8 cellular contexts compared by ENCODE assay signal in genomic region chr16:4273858-4274291, GRCh38. TPM values are rescaled to one million over a fixed set of nuclear protein-coding genes. Genes with fewer than 3 reads are reported as not detected.
DNase-seq lines count a peak whose midpoint lies in the region; ATAC-seq and TF ChIP-seq lines count a peak whose summit lies in the region.

No MANE protein-coding gene starts in this region.

- DNase-seq in OCI-LY7 (ENCODE audit: low spot score) (peak; percentile 75), heart right ventricle (peak; percentile 70 to 71), retina (peak; percentile 81)

- 2 to 3% methylated on average over 24 of the region's 24 CpGs for WGBS in heart right ventricle, 2 donors

- no peaks in the 10 kb centered on the region for H3K27me3 Mint-ChIP-seq in activated naive CD4-positive, alpha-beta T cell treated with anti-CD3 and anti-CD28 coated beads, Interleukin-2, amount 50 U/mL, for 24 hours

- peak overlapping the region; percentile 89 for H3K4me3 Mint-ChIP-seq in activated naive CD4-positive, alpha-beta T cell treated with anti-CD3 and anti-CD28 coated beads, Interleukin-2, amount 50 U/mL, for 24 hours

- POLR2A ChIA-PET in OCI-LY7 (lab: Charles Lee), result interaction anchor here (1.2 kb wide), 1 partner anchor 10 kb away, joined by 3 read pairs; no protein-coding TSS in a partner anchor

- BruUV-seq in OCI-LY7 (replicated peaks; lab: Mats Ljungman, UMichigan), result no TSS peak

- H3K9ac ChIP-seq in BLaER1, result peak overlapping the region; percentile 90

- peaks cover 7% of the 10 kb centered on the region for H3K4me1 Mint-ChIP-seq in activated naive CD4-positive, alpha-beta T cell treated with anti-CD3 and anti-CD28 coated beads, Interleukin-2, amount 50 U/mL, for 24 hours

- peaks cover 27% of the 10 kb centered on the region for H3K79me2 ChIP-seq in OCI-LY7 (ENCODE audit: insufficient read depth, low read depth, low read length)

- H2AFZ ChIP-seq in OCI-LY7 (ENCODE audit: low read length), result peak overlapping the region; percentile 60; the same call in 1 of the 2 replicates

- peak overlapping the region; percentile 83 for H3K27ac Mint-ChIP-seq in activated naive CD4-positive, alpha-beta T cell treated with anti-CD3 and anti-CD28 coated beads, Interleukin-2, amount 50 U/mL, for 24 hours

- no peaks in the 10 kb centered on the region for H3K9me3 Mint-ChIP-seq in activated naive CD4-positive, alpha-beta T cell treated with anti-CD3 and anti-CD28 coated beads, Interleukin-2, amount 50 U/mL, for 24 hours

- H3K9me3 ChIP-seq in BLaER1 (no peaks in the 10 kb centered on the region), OCI-LY7 (ENCODE audit: low read length) (no peaks in the 10 kb centered on the region), heart right ventricle (no peaks in the 10 kb centered on the region)

- CTCF ChIA-PET in OCI-LY7 (lab: Charles Lee; ENCODE audit: unreplicated experiment), result interaction anchor here (0.6 kb wide), 1 partner anchor 265 kb away, joined by 3 read pairs; no protein-coding TSS in a partner anchor

- H3K27ac ChIP-seq in BLaER1 (peak overlapping the region; percentile 92), OCI-LY7 (ENCODE audit: low read depth, low read length, poor library complexity, severe bottlenecking) (peak overlapping the region; percentile 89), heart right ventricle (peak overlapping the region; percentile 81 to 97 (median 91))

- H3K9me2 ChIP-seq in OCI-LY7 (ENCODE audit: insufficient read depth, low read length), result no peaks in the 10 kb centered on the region

- TF ChIP-seq CTCF in OCI-LY7 (conservative IDR thresholded peaks at IDR 0.05; ENCODE audit: low read length) (peak; percentile 63), heart right ventricle (IDR thresholded peaks at IDR 0.05) (peak in 8 of 9 donors; percentile 15 to 69 (median 42))

- H3K4me2 ChIP-seq in BLaER1 (peak overlapping the region; percentile 98), OCI-LY7 (ENCODE audit: low read length) (peak overlapping the region; percentile 92)

- H3K4me1 ChIP-seq in BLaER1 (peaks cover 40% of the 10 kb centered on the region), OCI-LY7 (ENCODE audit: insufficient read depth, low read length, poor library complexity, severe bottlenecking) (peaks cover 24% of the 10 kb centered on the region), heart right ventricle (peaks cover 0 to 29% (median 17%) of the 10 kb centered on the region in 9 donors)

- intact Hi-C loops in OCI-LY7 (cut with micrococcal nuclease; ENCODE audit: unreplicated experiment) (loop anchor here (2.0 kb wide), 1 partner anchor 33 kb away; no protein-coding TSS in a partner anchor), heart right ventricle (cut with DNase I) (loop anchor here in 4 of 10 donors (5.0 kb wide), 2 partner anchors 48 to 53 kb away; no protein-coding TSS in a partner anchor)

- H3K27me3 ChIP-seq in BLaER1 (no peaks in the 10 kb centered on the region), heart right ventricle (no peaks in the 10 kb centered on the region)

- H3K4me3 ChIP-seq in BLaER1 (peak overlapping the region; percentile 92), OCI-LY7 (ENCODE audit: low read depth, low read length, poor library complexity, severe bottlenecking) (peak overlapping the region; percentile 83), heart right ventricle (peak overlapping the region; percentile 66 to 96 (median 86))

- no peaks in the 10 kb centered on the region for H3K36me3 Mint-ChIP-seq in activated naive CD4-positive, alpha-beta T cell treated with anti-CD3 and anti-CD28 coated beads, Interleukin-2, amount 50 U/mL, for 24 hours

- ATAC-seq in GM21737 (IDR thresholded peaks at IDR 0.05; ENCODE audit: unreplicated experiment) (peak; percentile 25), heart right ventricle (peak; percentile 34 to 60 (median 48)), GM21576 (IDR thresholded peaks at IDR 0.05; ENCODE audit: unreplicated experiment) (no peak), GM18502 (IDR thresholded peaks at IDR 0.05; ENCODE audit: poor library complexity, unreplicated experiment) (no peak)

- H3K36me3 ChIP-seq in BLaER1 (peaks cover 13% of the 10 kb centered on the region), OCI-LY7 (ENCODE audit: insufficient read depth, low read length) (peaks cover 16% of the 10 kb centered on the region; the same call in 1 of the 2 replicates), heart right ventricle (no peaks in the 10 kb centered on the region)

- peaks cover 12% of the 10 kb centered on the region; the same call in 1 of the 2 replicates for H4K20me1 ChIP-seq in BLaER1
- no peaks in the 10 kb centered on the region for H4K20me1 ChIP-seq in OCI-LY7 (ENCODE audit: insufficient read depth, low read length)

RNA-seq across cellular contexts. Expression of gene TFAP4, which starts 1.1 kb away (rescaled TPM):
- total RNA-seq in OCI-LY7 (2014; rRNA removed; shearing (Covaris generic)), result 30.8 and 41.2 TPM in 2 replicates
- total RNA-seq in OCI-LY7 (2022) (41.9 and 43.2 TPM in 2 replicates), heart right ventricle (1 to 10 TPM; 1.8 to 6.6 (median 3.1) TPM)
- 1 to 10 TPM; 2.0 to 4.6 TPM for polyA plus RNA-seq in heart right ventricle

RNA-seq across cellular contexts. Expression of gene SRL, which starts 32.0 kb away (rescaled TPM):
- not detected in 2 replicates for total RNA-seq in OCI-LY7 (2014; rRNA removed; shearing (Covaris generic))
- not detected in 2 replicates for total RNA-seq in OCI-LY7 (2022)
- total RNA-seq in heart right ventricle, result 100 to 1,000 TPM; 443 to 587 (median 486) TPM
- 100 to 1,000 TPM; 161 to 224 TPM for polyA plus RNA-seq in heart right ventricle

RNA-seq across cellular contexts. Expression of gene GLIS2, which starts 42.0 kb away (rescaled TPM):
- not detected in 2 replicates for total RNA-seq in OCI-LY7 (2014; rRNA removed; shearing (Covaris generic))
- 0.08 TPM in 1 of 2 replicates, not detected in the other for total RNA-seq in OCI-LY7 (2022)
- total RNA-seq in heart right ventricle, result 10 to 100 TPM in 8 of 10 donors, 1 to 10 TPM in 2; 9.0 to 16.9 (median 14.9) TPM
- 10 to 100 TPM in 1 of 2 donors, 1 to 10 TPM in 1; 6.9 to 13.1 TPM for polyA plus RNA-seq in heart right ventricle

Comparison
In these comparisons a context has a peak if more than half of its experiments do, and no peak if none do; other contexts are left out.
1. ATAC-seq: peak in GM21737 (single experiment) and heart right ventricle (8 of 8); none in GM21576 (single experiment) and GM18502 (single experiment).
2. RNA of gene TFAP4, which starts 1.1 kb away (total RNA-seq): 30.8 to 43.2 TPM in OCI-LY7; 1.8 to 6.6 TPM in heart right ventricle; every median in the first group is over 4 times any median in the second.
3. RNA of gene SRL, which starts 32.0 kb away (total RNA-seq): 443 to 587 TPM in heart right ventricle; not detected in OCI-LY7; every median in the first group is over 100 times any median in the second.
4. RNA of gene GLIS2, which starts 42.0 kb away (total RNA-seq): 9.0 to 16.9 TPM in heart right ventricle; 0.08 TPM in OCI-LY7; every median in the first group is over 4 times any median in the second.
5. Peak in every context shown above with its lines, with median percentiles within 50 percentile points of each other: H3K27ac ChIP-seq, H3K4me3 ChIP-seq and DNase-seq.